Comparison of ENCODE assay signal across 8 cellular contexts in genomic region chr14:75141967-75142366, GRCh38. TPM values are rescaled to one million over a fixed set of nuclear protein-coding genes. Genes with fewer than 3 reads are reported as not detected.
DNase-seq lines count a peak whose midpoint lies in the region; ATAC-seq, FAIRE-seq and TF ChIP-seq lines count a peak whose summit lies in the region.

No MANE protein-coding gene starts in this region.

- peak; percentile 64 for ATAC-seq in T-helper 17 cell
- no peak for ATAC-seq in HG03457 (IDR thresholded peaks at IDR 0.05; ENCODE audit: unreplicated experiment)

- no peaks in the 10 kb centered on the region for H3K27me3 ChIP-seq in BE2C

- H3K27ac Mint-ChIP-seq in T-helper 17 cell = peak overlapping the region; percentile 93

- H3K36me3 Mint-ChIP-seq in T-helper 17 cell (ENCODE audit: low read depth) = peaks cover 7% of the 10 kb centered on the region

- H3K4me3 ChIP-seq in BE2C (ENCODE audit: low read depth, low read length) = no peak overlapping the region

- TF ChIP-seq POLR2A in GM12891 (IDR thresholded peaks at IDR 0.05; ENCODE audit: low read depth, low read length) = no peak

- TF ChIP-seq CTCF in BE2C (IDR thresholded peaks at IDR 0.05; ENCODE audit: low read depth, low read length) = peak; percentile 72

- no peak overlapping the region for H3K4me3 Mint-ChIP-seq in T-helper 17 cell

- peaks cover 56% of the 10 kb centered on the region for H3K4me1 Mint-ChIP-seq in T-helper 17 cell

- H3K9me3 ChIP-seq in BE2C = no peaks in the 10 kb centered on the region
- no peaks in the 10 kb centered on the region for H3K9me3 ChIP-seq in T-helper 17 cell (ENCODE audit: control insufficient read depth, low read length, poor library complexity, severe bottlenecking)

- peak; percentile 24 for DNase-seq in BE2C
- DNase-seq in GM12891 (ENCODE audit: insufficient read length, low spot score) = no peak
- DNase-seq in T-helper 17 cell = no peak
- peak; percentile 54 for DNase-seq in iris pigment epithelial cell (ENCODE audit: low read depth)
- DNase-seq in effector CD4-positive, alpha-beta T cell = no peak
- no peak for DNase-seq in GM19239 (ENCODE audit: insufficient read length, low spot score)
- DNase-seq in foreskin melanocyte = no peak

- FAIRE-seq in GM12891 (lab: Jason Lieb, UNC) (peak; percentile 54), GM19239 (lab: Jason Lieb, UNC) (no peak)

- H3K36me3 ChIP-seq in BE2C = peaks cover 18% of the 10 kb centered on the region

- no peaks in the 10 kb centered on the region for H3K4me1 ChIP-seq in BE2C

- H3K27me3 Mint-ChIP-seq in T-helper 17 cell = no peaks in the 10 kb centered on the region

TF ChIP-seq in GM12891, 5 proteins besides CTCF, POLR2A, EP300 and RAD21:
- TF ChIP-seq POLR2AphosphoS5 (IDR thresholded peaks at IDR 0.05; ENCODE audit: low read depth, low read length) = no peak
- no peak for TF ChIP-seq POU2F2 (IDR thresholded peaks at IDR 0.05; ENCODE audit: low read depth, low read length)
- TF ChIP-seq SPI1 (IDR thresholded peaks at IDR 0.05; ENCODE audit: low read depth, low read length) = no peak
- TF ChIP-seq TAF1 (IDR thresholded peaks at IDR 0.05; ENCODE audit: low read depth, low read length) = no peak
- no peak for TF ChIP-seq PAX5 (IDR thresholded peaks at IDR 0.05; ENCODE audit: insufficient read depth, low read length, severe bottlenecking)

RNA-seq across cellular contexts. Expression of gene NEK9, which starts 15.1 kb away (rescaled TPM):
- polyA plus RNA-seq in BE2C (2012; ENCODE audit: insufficient read depth, insufficient read length, low read depth) = 74.0 TPM
- 39.9 TPM for polyA plus RNA-seq in GM12891 (2012; ENCODE audit: low read depth, missing spikeins)
- 10 to 100 TPM; 61.7 to 63.6 TPM for total RNA-seq in T-helper 17 cell

RNA-seq across cellular contexts. Expression of gene TMED10, which starts 34.4 kb away (rescaled TPM):
- polyA plus RNA-seq in BE2C (2012; ENCODE audit: insufficient read depth, insufficient read length, low read depth) = 153 TPM
- polyA plus RNA-seq in GM12891 (2012; ENCODE audit: low read depth, missing spikeins) = 90.2 TPM
- total RNA-seq in T-helper 17 cell = 100 to 1,000 TPM; 190 to 195 TPM

Comparison
In these comparisons a context has a peak if more than half of its experiments do, and no peak if none do; other contexts are left out.
1. DNase-seq: peak in BE2C (single experiment) and iris pigment epithelial cell (single experiment); none in GM12891 (single experiment), T-helper 17 cell (0 of 3), effector CD4-positive, alpha-beta T cell (single experiment), GM19239 (single experiment) and foreskin melanocyte (single experiment).